ENCODE assay signal across 9 cellular contexts in the genomic region with DNA sequence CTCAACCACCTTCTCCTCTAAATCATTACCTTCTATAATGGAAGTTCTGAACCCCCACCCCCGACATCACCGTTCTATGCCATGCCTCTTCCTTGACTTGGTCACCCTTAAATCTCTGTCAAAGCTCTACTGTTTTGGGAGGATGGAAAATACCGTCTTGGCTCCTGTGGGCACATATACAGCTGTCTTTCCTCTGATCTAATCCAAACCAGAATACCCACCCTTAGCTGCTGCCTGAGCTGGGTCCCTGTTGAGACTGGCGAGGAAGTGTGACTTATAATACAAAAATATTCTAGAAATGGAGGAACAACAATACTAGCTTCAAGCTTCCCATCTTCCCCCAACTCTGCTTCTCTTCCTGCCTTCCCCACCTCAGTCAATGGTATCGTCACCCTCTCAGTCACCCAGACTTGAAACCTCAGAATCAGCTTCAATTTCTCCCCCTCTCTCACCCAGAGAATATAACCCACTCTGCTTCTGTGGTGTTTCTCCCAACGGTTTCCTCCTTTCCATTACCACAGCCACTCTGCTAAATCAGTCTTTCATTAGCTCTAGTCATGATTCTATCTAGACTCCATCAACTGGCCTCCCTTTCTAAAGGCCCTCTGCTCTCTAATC. TPM values are rescaled to one million over a fixed set of nuclear protein-coding genes. Genes with fewer than 3 reads are reported as not detected.
DNase-seq lines count a peak whose midpoint lies in the region; ATAC-seq and TF ChIP-seq lines count a peak whose summit lies in the region.
"Had no signal": no experiment of that assay in that cellular context is flagged by ENCODE, and none has a peak within 500 bp of the region (broad histone marks: within the 10 kb centered on the region; RNA-seq: fewer than 3 reads in every experiment).

No MANE protein-coding gene starts in this region.

- peak; percentile 15 for ATAC-seq in GM18861 (IDR thresholded peaks at IDR 0.05; ENCODE audit: unreplicated experiment)
- ATAC-seq in HG02610 (IDR thresholded peaks at IDR 0.05; ENCODE audit: unreplicated experiment): peak; percentile 28
- ATAC-seq in naive B cell (ENCODE audit: low read depth in 2 of 2): peak; percentile 37 to 42
- no peak for ATAC-seq in GM21737 (IDR thresholded peaks at IDR 0.05; ENCODE audit: unreplicated experiment)

- H3K9me3 Mint-ChIP-seq in naive B cell: peaks cover 0 to 4% (median 0%) of the 10 kb centered on the region in 7 donors
- H3K9me3 Mint-ChIP-seq in glutamatergic neuron (ENCODE audit: unreplicated experiment): peaks cover 2% of the 10 kb centered on the region

- H3K27ac Mint-ChIP-seq in naive B cell: peak overlapping the region; percentile 98 to 100 (median 100)
- H3K27ac Mint-ChIP-seq in glutamatergic neuron (ENCODE audit: unreplicated experiment): no peak overlapping the region

- no peaks in the 10 kb centered on the region for H3K27me3 ChIP-seq in Peyer's patch

- no peak for TF ChIP-seq CTCF in Peyer's patch (IDR thresholded peaks at IDR 0.05)
- no peak for TF ChIP-seq CTCF in glutamatergic neuron (IDR thresholded peaks at IDR 0.05; ENCODE audit: partially characterized antibody, unreplicated experiment)

- no peak for DNase-seq in Peyer's patch
- DNase-seq in naive B cell: no peak
- no peak for DNase-seq in glutamatergic neuron
- DNase-seq in foreskin melanocyte: no peak
- no peak for DNase-seq in caudate nucleus (lab: John Stamatoyannopoulos, UW)

- H3K36me3 Mint-ChIP-seq in naive B cell: peaks cover 7 to 8% of the 10 kb centered on the region in 2 donors
- no peaks in the 10 kb centered on the region for H3K36me3 Mint-ChIP-seq in glutamatergic neuron (ENCODE audit: unreplicated experiment)

- H3K27me3 Mint-ChIP-seq in naive B cell: peaks cover 0 to 8% (median 0%) of the 10 kb centered on the region in 3 donors
- H3K27me3 Mint-ChIP-seq in glutamatergic neuron (ENCODE audit: unreplicated experiment): peaks cover 2% of the 10 kb centered on the region

- peak overlapping the region; percentile 9 to 48 (median 38) for H3K4me3 ChIP-seq in Peyer's patch

- H3K4me3 Mint-ChIP-seq in naive B cell (peak overlapping the region; percentile 80 to 98 (median 96)), glutamatergic neuron (ENCODE audit: unreplicated experiment) (no peak overlapping the region)

- H3K9me3 ChIP-seq in Peyer's patch: no peaks in the 10 kb centered on the region

- H3K4me1 Mint-ChIP-seq in naive B cell: peaks cover 40 to 54% (median 53%) of the 10 kb centered on the region in 3 donors
- H3K4me1 Mint-ChIP-seq in glutamatergic neuron (ENCODE audit: low read depth, unreplicated experiment): peaks cover 9% of the 10 kb centered on the region

- no peaks in the 10 kb centered on the region for H3K4me1 ChIP-seq in Peyer's patch

- H3K27ac ChIP-seq in Peyer's patch: peak overlapping the region; percentile 75 to 87 (median 78)
- H3K27ac ChIP-seq in caudate nucleus (ENCODE audit: low read depth, low read length): no peak overlapping the region

- H3K36me3 ChIP-seq in Peyer's patch: no peaks in the 10 kb centered on the region

- no peak for TF ChIP-seq POLR2A in Peyer's patch (IDR thresholded peaks at IDR 0.05)

RNA-seq across cellular contexts. Expression of a gene that starts 0.6 kb away (rescaled TPM):
- 100 to 1,000 TPM in 1 of 4 donors, 10 to 100 TPM in 3; 18.2 to 222 (median 62.2) TPM for total RNA-seq in Peyer's patch
- polyA plus RNA-seq in naive B cell (ENCODE audit: low read depth in 6 of 6): 1,000 to 10,000 TPM in 1 of 6 donors, 100 to 1,000 TPM in 5; 789 to 1,133 (median 826) TPM
- not detected for total RNA-seq in glutamatergic neuron (ENCODE audit: unreplicated experiment)

RNA-seq across cellular contexts. Expression of a gene that starts 5.4 kb away (rescaled TPM):
- total RNA-seq in Peyer's patch (not detected), glutamatergic neuron (ENCODE audit: unreplicated experiment) (not detected)
- 1 to 10 TPM in 5 of 6 donors, under 1 TPM in 1; 0.46 to 6.2 (median 2.0) TPM for polyA plus RNA-seq in naive B cell (ENCODE audit: low read depth in 6 of 6)
- total RNA-seq: skeletal muscle tissue had no signal

RNA-seq across cellular contexts. Expression of a gene that starts 6.4 kb away (rescaled TPM):
- total RNA-seq in Peyer's patch (10 to 100 TPM; 38.5 to 87.0 (median 67.5) TPM), glutamatergic neuron (ENCODE audit: unreplicated experiment) (87.4 TPM)
- polyA plus RNA-seq in naive B cell (ENCODE audit: low read depth in 6 of 6): 10 to 100 TPM in 2 of 6 donors, 1 to 10 TPM in 4; 7.2 to 20.3 (median 9.0) TPM

RNA-seq across cellular contexts. Expression of a gene that starts 16.3 kb away (rescaled TPM):
- 10 to 100 TPM; 14.0 to 39.8 (median 28.4) TPM for total RNA-seq in Peyer's patch
- polyA plus RNA-seq in naive B cell (ENCODE audit: low read depth in 6 of 6): 1 to 10 TPM; 1.1 to 3.7 (median 2.2) TPM
- 20.2 TPM for total RNA-seq in glutamatergic neuron (ENCODE audit: unreplicated experiment)

RNA-seq across cellular contexts. Expression of a gene that starts 32.7 kb away (rescaled TPM):
- total RNA-seq in Peyer's patch: 1 to 10 TPM in 2 of 4 donors, not detected in 2; 1.1 to 1.6 TPM
- polyA plus RNA-seq in naive B cell (ENCODE audit: low read depth in 6 of 6): under 1 TPM in 2 of 6 donors, not detected in 4; 0.09 to 0.35 TPM
- 3.1 TPM for total RNA-seq in glutamatergic neuron (ENCODE audit: unreplicated experiment)

Comparison
In these comparisons a context has a peak if more than half of its experiments do, and no peak if none do; other contexts are left out.
1. RNA of a gene that starts 0.6 kb away (total RNA-seq): 18.2 to 222 TPM in Peyer's patch; not detected in glutamatergic neuron (single experiment); every median in the first group is over 10 times any median in the second.